In the genomic region with DNA sequence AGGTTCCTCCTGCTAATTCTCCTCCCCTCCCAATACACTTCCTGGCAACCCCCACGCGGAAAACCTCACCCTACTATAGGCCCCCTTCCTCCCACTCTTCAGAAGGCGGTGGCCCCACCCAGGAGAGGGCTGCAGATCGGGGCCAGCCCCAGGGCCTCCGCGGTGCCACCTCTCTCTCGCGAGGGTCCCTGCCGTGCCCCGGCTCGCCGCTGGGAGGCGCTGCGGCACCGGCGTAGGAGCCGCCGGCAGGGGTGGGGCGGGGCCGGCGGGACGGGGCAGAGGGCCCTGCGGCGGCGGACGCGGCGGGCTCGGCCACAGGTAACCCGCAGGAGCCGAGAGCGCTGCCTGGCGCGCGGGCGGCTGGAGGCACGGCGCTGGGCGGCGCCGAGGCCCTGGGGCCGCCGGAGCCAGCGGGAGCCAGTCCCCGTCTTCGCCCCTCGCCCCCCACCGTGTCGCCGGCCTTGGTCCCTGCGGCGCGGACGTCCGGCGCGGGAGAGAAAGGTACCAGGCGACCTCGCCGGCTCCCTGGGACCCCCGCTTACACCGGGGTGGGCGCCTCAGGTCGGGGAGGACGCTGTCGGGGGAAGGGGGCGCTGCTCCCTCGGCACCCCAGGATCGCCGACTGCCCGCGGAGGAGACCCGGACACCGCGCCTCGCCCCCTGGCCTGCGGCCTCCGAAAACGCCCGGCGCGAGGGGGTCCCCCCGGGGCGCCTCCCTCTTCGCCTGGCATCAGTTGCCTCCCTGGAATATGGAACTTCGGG, we compare ENCODE assay signal across 8 cellular contexts. TPM values are rescaled to one million over a fixed set of nuclear protein-coding genes. Genes with fewer than 3 reads are reported as not detected.
A peak's percentile ranks its signal among the peaks of the same experiment; 100 is the strongest.
DNase-seq lines count a peak whose midpoint lies in the region; ATAC-seq, FAIRE-seq and TF ChIP-seq lines count a peak whose summit lies in the region.

A gene (plus strand): TSS at position 278 of the 762 bp plus-strand sequence. CDS start 133,825 bp downstream, outside the sequence.

- TF ChIP-seq EP300 in HepG2 (IDR thresholded peaks at IDR 0.05; ENCODE audit: low read depth in 2 of 2, low read length in 2 of 2) (no peak), HepG2 (CRISPR knock-in tag; IDR thresholded peaks at IDR 0.05; ENCODE audit: borderline replicate concordance) (no peak)

- TF ChIP-seq RAD21 in HepG2 (CRISPR knock-in tag; IDR thresholded peaks at IDR 0.05): peak; percentile 98

- no peaks in the 10 kb centered on the region for H3K36me3 ChIP-seq in HepG2 (replicated peaks in 1 of 2; ENCODE audit: control insufficient read depth in 1 of 2, insufficient read depth in 2 of 2, low read length in 2 of 2)

- BruUV-seq in HepG2 (replicated peaks; lab: Mats Ljungman, UMichigan): no TSS peak

- peak within 1 kb of the TSS; percentile 92 for H3K4me3 ChIP-seq in coronary artery
- peak within 1 kb of the TSS; percentile 48 to 74 (median 58) for H3K4me3 ChIP-seq in HepG2 (replicated peaks in 1 of 3; ENCODE audit: insufficient read depth in 1 of 3, low read depth in 2 of 3, low read length in 3 of 3)

- TF ChIP-seq CTCF in 22Rv1 (IDR thresholded peaks at IDR 0.05) (peak; percentile 98), GM13977 (IDR thresholded peaks at IDR 0.05; ENCODE audit: extremely low read depth, insufficient read depth, missing control alignments) (peak; percentile 97), coronary artery (IDR thresholded peaks at IDR 0.05) (peak; percentile 84), HepG2 (CRISPR knock-in tag; IDR thresholded peaks at IDR 0.05) (peak; percentile 84)

- ATAC-seq in HG02943 (IDR thresholded peaks at IDR 0.05; ENCODE audit: low read depth, unreplicated experiment) (peak; percentile 77), HepG2 (peak; percentile 97)
- peak; percentile 96 for ATAC-seq in activated CD4-positive, alpha-beta T cell treated with anti-CD3 and anti-CD28 coated beads for 36 hours

- peak within 1 kb of the TSS; percentile 74 for H3K4me2 ChIP-seq in HepG2 (ENCODE audit: low read depth, low read length)

- no peaks in the 10 kb centered on the region for H3K36me3 Mint-ChIP-seq in activated CD4-positive, alpha-beta T cell treated with anti-CD3 and anti-CD28 coated beads for 36 hours (ENCODE audit: low read depth)

- CTCF ChIA-PET in activated CD4-positive, alpha-beta T cell treated with anti-CD3 and anti-CD28 coated beads for 36 hours (lab: Charles Lee): interaction anchor here (0.6 to 4.1 kb wide), 34 partner anchors 8 to 851 kb away, joined by 3 to 41 read pairs (median 4); a partner anchor contains a TSS
- CTCF ChIA-PET in HepG2 (lab: Yijun Ruan, JAX; ENCODE audit: low intra/inter-chr PET ratio, low total read pairs): interaction anchor here (1.0 to 3.9 kb wide), 2 partner anchors 61 to 177 kb away, joined by 3 to 42 read pairs; no protein-coding TSS in a partner anchor

- H3K27me3 ChIP-seq in HepG2 (ENCODE audit: control insufficient read depth in 1 of 2, insufficient read depth in 2 of 2, low read length in 2 of 2): peaks cover 4 to 12% of the 10 kb centered on the region in 2 experiments; a peak in 3 of 5 replicates

- no peak within 1 kb of the TSS for H3K27ac Mint-ChIP-seq in activated CD4-positive, alpha-beta T cell treated with anti-CD3 and anti-CD28 coated beads for 36 hours

- POLR2A ChIA-PET in activated CD4-positive, alpha-beta T cell treated with anti-CD3 and anti-CD28 coated beads for 36 hours (lab: Charles Lee): no interaction called here
- POLR2A ChIA-PET in HepG2 (lab: Yijun Ruan, JAX): no interaction called here

- H3K79me2 ChIP-seq in HepG2 (ENCODE audit: insufficient read depth, low read length): no peaks in the 10 kb centered on the region

- no peak within 1 kb of the TSS for H2AFZ ChIP-seq in HepG2 (ENCODE audit: low read length)

- H3K4me1 ChIP-seq in HepG2 (ENCODE audit: insufficient read depth, low read length): peaks cover 7% of the 10 kb centered on the region; the same call in 1 of the 2 replicates

- peaks cover 19% of the 10 kb centered on the region for H3K4me1 Mint-ChIP-seq in activated CD4-positive, alpha-beta T cell treated with anti-CD3 and anti-CD28 coated beads for 36 hours

- intact Hi-C loops in activated CD4-positive, alpha-beta T cell treated with anti-CD3 and anti-CD28 coated beads for 36 hours (cut with DNase I, micrococcal nuclease): loop anchor here (1.0 to 10.0 kb wide), 9 partner anchors 21 to 1152 kb away; a partner anchor contains a TSS
- intact Hi-C loops in HepG2 (cut with micrococcal nuclease; ENCODE audit: unreplicated experiment): loop anchor here (1.0 to 5.0 kb wide), 2 partner anchors 164 to 177 kb away; no protein-coding TSS in a partner anchor

- H3K9me3 ChIP-seq in HepG2 (ENCODE audit: low read length): no peaks in the 10 kb centered on the region

- in situ Hi-C loops in GM13977 (cut with MboI; ENCODE audit: low pct_unique_long_range_greater_than_20kb, low sequenced_read_pairs, unreplicated experiment): loop anchor here (10.0 kb wide), 1 partner anchor 172 kb away; no protein-coding TSS in a partner anchor
- in situ Hi-C loops in HepG2 (cut with HindIII; ENCODE audit: extremely low pct_ligation_motif_present, low pct_unique_long_range_greater_than_20kb): loop anchor here (5.0 kb wide), 1 partner anchor 179 kb away; no protein-coding TSS in a partner anchor

- no peaks in the 10 kb centered on the region for H3K9me3 Mint-ChIP-seq in activated CD4-positive, alpha-beta T cell treated with anti-CD3 and anti-CD28 coated beads for 36 hours (ENCODE audit: low read depth)

- peaks cover 2% of the 10 kb centered on the region for H3K27me3 Mint-ChIP-seq in activated CD4-positive, alpha-beta T cell treated with anti-CD3 and anti-CD28 coated beads for 36 hours

- no peak for FAIRE-seq in HepG2 (lab: Jason Lieb, UNC)

- WGBS in HepG2 (ENCODE audit: low lambda C conversion rate): 3% methylated on average over 14 of the region's 86 CpGs

- H3K27ac ChIP-seq in 22Rv1 (no peak within 1 kb of the TSS), coronary artery (peak within 1 kb of the TSS; percentile 32 to 74), HepG2 (ENCODE audit: extremely low read length, insufficient read depth, low read length) (no peak within 1 kb of the TSS)

- no peak within 1 kb of the TSS for H3K9ac ChIP-seq in HepG2 (ENCODE audit: insufficient read depth, low read depth, low read length)

- peak; percentile 91 for DNase-seq in GM13977 (ENCODE audit: low spot score)
- peak; percentile 56 for DNase-seq in NCI-H2171 (lab: John Stamatoyannopoulos, UW)
- DNase-seq in activated CD4-positive, alpha-beta T cell treated with anti-CD3 and anti-CD28 coated beads for 36 hours: peak; percentile 90
- peak; percentile 81 for DNase-seq in coronary artery (ENCODE audit: low spot score)
- DNase-seq in HepG2 (ENCODE audit: low spot score): peak; percentile 20
- peak; percentile 86 for DNase-seq in stimulated activated CD4-positive, alpha-beta T cell treated with anti-CD3 and anti-CD28 coated beads, Interleukin-4, amount 100 ng/mL, for 1 hour

- peak within 1 kb of the TSS; percentile 67 for H3K4me3 Mint-ChIP-seq in activated CD4-positive, alpha-beta T cell treated with anti-CD3 and anti-CD28 coated beads for 36 hours

- H4K20me1 ChIP-seq in HepG2 (ENCODE audit: insufficient read depth, low read length): no peaks in the 10 kb centered on the region

- TF ChIP-seq POLR2A in HepG2 (IDR thresholded peaks at IDR 0.05; ENCODE audit: insufficient read depth in 1 of 2, low read depth in 2 of 2, low read length in 2 of 2): no peak

TF ChIP-seq in HepG2, 621 proteins besides CTCF, POLR2A, EP300 and RAD21 (continues in another document):
- TF ChIP-seq TEAD3 (CRISPR knock-in tag; optimal IDR thresholded peaks at IDR 0.05; ENCODE audit: borderline replicate concordance) (no peak), ZNF713 (CRISPR knock-in tag; IDR thresholded peaks at IDR 0.05) (no peak), MEF2D (CRISPR knock-in tag; IDR thresholded peaks at IDR 0.05) (no peak), CHD2 (IDR thresholded peaks at IDR 0.05; ENCODE audit: low read depth, low read length) (peak; percentile 78)

RNA-seq across cellular contexts. Expression of the gene that starts here (rescaled TPM):
- total RNA-seq in activated CD4-positive, alpha-beta T cell treated with anti-CD3 and anti-CD28 coated beads for 36 hours: 1 to 10 TPM; 2.8 to 2.9 TPM
- total RNA-seq in HepG2 (2016; rRNA removed; fragmentation: Illumina TruSeq; extraction: Trizol): 0.13 and 0.18 TPM in 2 replicates
- not detected in 2 replicates for total RNA-seq in HepG2 (2016; cell fraction: cytosol; rRNA removed; fragmentation: Illumina TruSeq; extraction: Trizol; ENCODE audit: low read depth)
- total RNA-seq in HepG2 (2016; cell fraction: insoluble cytoplasmic fraction; rRNA removed; fragmentation: Illumina TruSeq; extraction: Trizol): 0.24 and 0.32 TPM in 2 replicates
- 0.17 and 0.49 TPM in 2 replicates for total RNA-seq in HepG2 (2016; cell fraction: membrane; rRNA removed; fragmentation: Illumina TruSeq; extraction: Trizol)
- total RNA-seq in HepG2 (2016; cell fraction: nucleus; rRNA removed; fragmentation: Illumina TruSeq; extraction: Trizol): 0.41 TPM in 1 of 2 replicates, not detected in the other
- polyA plus RNA-seq in HepG2 (2011; rRNA removed): 0.36 and 0.48 TPM in 2 replicates
- 0.09 and 0.44 TPM in 2 replicates for polyA plus RNA-seq in HepG2 (2011; cell fraction: cytosol; rRNA removed)
- 0.34 and 0.47 TPM in 2 replicates for polyA plus RNA-seq in HepG2 (2011; cell fraction: nucleus; rRNA removed)
- polyA plus RNA-seq in HepG2 (2012): 0.15 and 0.28 TPM in 2 replicates
- polyA plus RNA-seq in HepG2 (2016; cell fraction: cytosol; fragmentation: Illumina TruSeq; extraction: Trizol; ENCODE audit: low read depth): 0.19 and 0.32 TPM in 2 replicates
- 0.36 and 0.38 TPM in 2 replicates for polyA plus RNA-seq in HepG2 (2016; cell fraction: insoluble cytoplasmic fraction; fragmentation: Illumina TruSeq; extraction: Trizol; ENCODE audit: low read depth)
- 0.35 and 0.37 TPM in 2 replicates for polyA plus RNA-seq in HepG2 (2016; cell fraction: membrane; fragmentation: Illumina TruSeq; extraction: Trizol; ENCODE audit: low read depth)
- polyA plus RNA-seq in HepG2 (2016; cell fraction: nucleus; fragmentation: Illumina TruSeq; extraction: Trizol; ENCODE audit: insufficient read depth, low read depth): 0.61 and 1.2 TPM in 2 replicates
- 0.10 TPM in 1 of 2 replicates, not detected in the other for polyA minus RNA-seq in HepG2 (2011; rRNA and poly(A)+ RNA removed; ENCODE audit: low replicate concordance)
- not detected in 2 replicates for polyA minus RNA-seq in HepG2 (2011; cell fraction: cytosol; rRNA and poly(A)+ RNA removed)
- 0.25 and 0.26 TPM in 2 replicates for polyA minus RNA-seq in HepG2 (2011; cell fraction: nucleus; rRNA and poly(A)+ RNA removed)

Comparison
In these comparisons a context has a peak if more than half of its experiments do, and no peak if none do; other contexts are left out.
1. H3K27ac ChIP-seq: peak in coronary artery (2 of 2); none in 22Rv1 (single experiment) and HepG2 (single experiment).
2. DNase-seq: peak in every context shown above with its lines; median percentile 91 in GM13977; 90 in activated CD4-positive, alpha-beta T cell treated with anti-CD3 and anti-CD28 coated beads for 36 hours; 86 in stimulated activated CD4-positive, alpha-beta T cell treated with anti-CD3 and anti-CD28 coated beads, Interleukin-4, amount 100 ng/mL, for 1 hour; 81 in coronary artery; 56 in NCI-H2171; 20 in HepG2.
3. Peak in every context shown above with its lines, with median percentiles within 50 percentile points of each other: CTCF ChIP-seq and ATAC-seq.